In the genomic region with DNA sequence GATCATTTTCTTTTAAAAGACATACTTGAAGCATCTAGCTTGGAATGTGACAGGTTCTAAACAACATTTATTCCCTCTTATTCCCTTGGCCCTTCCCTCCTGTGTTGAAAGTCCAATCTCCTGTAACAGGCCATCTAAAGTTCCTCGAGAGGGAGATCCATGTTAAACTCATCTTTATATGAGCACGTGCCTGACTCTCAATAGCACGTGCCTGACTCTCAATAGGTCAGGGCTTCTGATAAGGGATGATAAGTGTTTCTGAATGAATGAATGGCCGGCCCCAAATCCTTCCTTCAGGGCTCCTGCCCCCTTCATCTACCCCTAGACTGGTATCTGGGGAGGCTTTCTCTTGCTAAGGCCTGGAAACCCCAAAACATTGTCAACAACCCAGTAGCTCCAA, we compare ENCODE assay signal across 17 cellular contexts. TPM values are rescaled to one million over a fixed set of nuclear protein-coding genes. Genes with fewer than 3 reads are reported as not detected.
DNase-seq lines count a peak whose midpoint lies in the region; ATAC-seq and TF ChIP-seq lines count a peak whose summit lies in the region.
"Had no signal": no experiment of that assay in that cellular context is flagged by ENCODE, and none has a peak within 500 bp of the region (broad histone marks: within the 10 kb centered on the region; RNA-seq: fewer than 3 reads in every experiment).

No MANE protein-coding gene starts in this region.

- peaks cover 19 to 52% (median 41%) of the 10 kb centered on the region in 12 donors for H3K4me1 ChIP-seq in heart left ventricle
- H3K4me1 ChIP-seq in psoas muscle = peaks cover 34% of the 10 kb centered on the region
- peaks cover 50% of the 10 kb centered on the region for H3K4me1 ChIP-seq in vagina
- H3K4me1 ChIP-seq: A549 had no signal

- no peaks in the 10 kb centered on the region for H3K9me3 ChIP-seq in heart left ventricle
- H3K9me3 ChIP-seq in psoas muscle = no peaks in the 10 kb centered on the region
- H3K9me3 ChIP-seq in vagina = no peaks in the 10 kb centered on the region
- H3K9me3 ChIP-seq: A549 had no signal

- TF ChIP-seq POLR2A in heart left ventricle (IDR thresholded peaks at IDR 0.05) (no peak), vagina (IDR thresholded peaks at IDR 0.05) (no peak)

- H3K36me3 ChIP-seq in heart left ventricle = peaks cover 0 to 64% (median 33%) of the 10 kb centered on the region in 9 donors
- peaks cover 0 to 32% of the 10 kb centered on the region in 2 donors for H3K36me3 ChIP-seq in psoas muscle (ENCODE audit: insufficient read depth in 1 of 2, low read depth in 1 of 2)
- H3K36me3 ChIP-seq in vagina = peaks cover 0 to 33% of the 10 kb centered on the region in 2 donors

- no peaks in the 10 kb centered on the region for H3K36me3 Mint-ChIP-seq in glutamatergic neuron (ENCODE audit: unreplicated experiment)

- peaks cover 2% of the 10 kb centered on the region for H3K4me1 Mint-ChIP-seq in glutamatergic neuron (ENCODE audit: low read depth, unreplicated experiment)
- H3K4me1 Mint-ChIP-seq: central memory CD8-positive, alpha-beta T cell had no signal

- H3K4me3 ChIP-seq in heart left ventricle (no peak overlapping the region), psoas muscle (no peak overlapping the region), vagina (no peak overlapping the region)
- H3K4me3 ChIP-seq: A549 had no signal

- peaks cover 2% of the 10 kb centered on the region for H3K9me3 Mint-ChIP-seq in glutamatergic neuron (ENCODE audit: unreplicated experiment)
- H3K9me3 Mint-ChIP-seq: central memory CD8-positive, alpha-beta T cell had no signal

- H3K27ac ChIP-seq in heart left ventricle (peak overlapping the region in 10 of 12 donors; percentile 61 to 95 (median 80)), psoas muscle (peak overlapping the region; percentile 72), vagina (peak overlapping the region; percentile 87)
- H3K27ac ChIP-seq: A549, VCaP had no signal

- peak overlapping the region; percentile 25 for H3K27ac Mint-ChIP-seq in glutamatergic neuron (ENCODE audit: unreplicated experiment)

- 71 to 80% (median 72%) methylated on average over 4 of the region's 4 CpGs for WGBS in heart left ventricle, 4 donors
- 84 to 91% (median 91%) methylated on average over 4 of the region's 4 CpGs for WGBS in psoas muscle, 3 donors

- TF ChIP-seq CTCF in heart left ventricle (IDR thresholded peaks at IDR 0.05) (no peak), glutamatergic neuron (IDR thresholded peaks at IDR 0.05; ENCODE audit: partially characterized antibody, unreplicated experiment) (no peak), psoas muscle (IDR thresholded peaks at IDR 0.05) (no peak), vagina (IDR thresholded peaks at IDR 0.05) (no peak)

- H3K27me3 Mint-ChIP-seq in glutamatergic neuron (ENCODE audit: unreplicated experiment) = peaks cover 2% of the 10 kb centered on the region

- intact Hi-C loops in heart left ventricle (cut with DNase I) (loop anchor here in 5 of 10 donors (5.0 to 10.0 kb wide), 4 partner anchors 65 to 105 kb away; a partner anchor contains a TSS), cardiac septum (cut with DNase I) (no loop called here), psoas muscle (cut with DNase I) (loop anchor here in 1 of 2 donors (10.0 kb wide), 1 partner anchor 95 kb away; no protein-coding TSS in a partner anchor), vagina (cut with DNase I) (loop anchor here (5.0 kb wide), 1 partner anchor 98 kb away; no protein-coding TSS in a partner anchor)

- ATAC-seq in heart left ventricle (no peak), psoas muscle (no peak), GM19351 (IDR thresholded peaks at IDR 0.05; ENCODE audit: unreplicated experiment) (no peak)
- ATAC-seq: A549 had no signal

- H3K27me3 ChIP-seq in heart left ventricle (no peaks in the 10 kb centered on the region), psoas muscle (ENCODE audit: insufficient read depth in 3 of 3, low read length in 2 of 3) (no peaks in the 10 kb centered on the region), vagina (no peaks in the 10 kb centered on the region)

- DNase-seq in heart left ventricle (no peak), cardiac septum (ENCODE audit: low spot score) (no peak), glutamatergic neuron (no peak), psoas muscle (no peak), vagina (ENCODE audit: extremely low spot score in 2 of 2) (no peak), DMS 273 (lab: John Stamatoyannopoulos, UW; ENCODE audit: unreplicated experiment) (no peak)
- no peak for DNase-seq in activated effector memory CD4-positive, alpha-beta T cell treated with anti-CD3 and anti-CD28 coated beads, Interleukin-2, amount 50 U/mL, for 16 hours
- DNase-seq: erythroblast; GDM1; mammary epithelial cell; NCI-H1105 treated with DMSO at 0.1 percent for 48 hours; NCI-H345; stimulated activated CD4-positive, alpha-beta T cell treated with anti-CD3 and anti-CD28 coated beads, Interleukin-1b, Interleukin-23, amount 100 ng/mL, for 48 hours had no signal

- no peak overlapping the region for H3K4me3 Mint-ChIP-seq in glutamatergic neuron (ENCODE audit: unreplicated experiment)
- H3K4me3 Mint-ChIP-seq: central memory CD8-positive, alpha-beta T cell had no signal

RNA-seq across cellular contexts. Expression of gene RPL27A, which starts 27.2 kb away (rescaled TPM):
- total RNA-seq in heart left ventricle (100 to 1,000 TPM; 299 to 597 (median 438) TPM), cardiac septum (462 TPM), glutamatergic neuron (ENCODE audit: unreplicated experiment) (398 TPM), psoas muscle (100 to 1,000 TPM; 308 to 673 (median 565) TPM), vagina (1,279 TPM)
- polyA plus RNA-seq in heart left ventricle (1,000 to 10,000 TPM; 1,719 to 2,980 TPM), psoas muscle (1,000 to 10,000 TPM; 1,443 to 2,060 (median 1,904) TPM)

RNA-seq across cellular contexts. Expression of gene TRIM66, which starts 27.3 kb away (rescaled TPM):
- total RNA-seq in heart left ventricle (10 to 100 TPM in 1 of 9 donors, 1 to 10 TPM in 7, under 1 TPM in 1; 0.71 to 10.1 (median 4.1) TPM), cardiac septum (3.0 TPM), glutamatergic neuron (ENCODE audit: unreplicated experiment) (59.5 TPM), psoas muscle (1 to 10 TPM; 2.0 to 3.9 (median 3.5) TPM), vagina (12.8 TPM)
- polyA plus RNA-seq in heart left ventricle (1 to 10 TPM in 1 of 2 donors, under 1 TPM in 1; 0.72 to 2.6 TPM), psoas muscle (1 to 10 TPM in 1 of 3 donors, under 1 TPM in 2; 0.46 to 1.4 (median 0.69) TPM)
